Comparison of ENCODE assay signal across 13 cellular contexts in the genomic region with DNA sequence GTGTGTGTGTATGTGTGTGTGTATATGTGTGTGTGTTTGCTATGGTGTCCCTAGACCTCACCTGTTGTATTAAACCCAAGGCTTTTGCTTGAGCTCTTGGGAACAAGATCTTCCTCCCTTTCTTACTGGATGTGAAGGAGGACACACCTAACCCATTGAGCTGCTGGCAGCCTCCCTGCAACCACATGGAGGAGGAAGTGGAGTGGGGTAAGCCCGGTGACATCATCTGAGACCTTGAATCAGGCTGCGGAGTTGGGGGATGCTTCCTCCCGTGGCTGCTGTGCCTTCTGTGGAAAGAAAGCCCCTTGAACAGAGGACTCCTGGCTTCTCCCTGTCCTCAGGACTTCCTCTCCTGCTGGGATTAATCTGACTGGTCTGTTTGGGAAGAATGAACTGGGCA. TPM values are rescaled to one million over a fixed set of nuclear protein-coding genes. Genes with fewer than 3 reads are reported as not detected.
DNase-seq lines count a peak whose midpoint lies in the region; ATAC-seq and TF ChIP-seq lines count a peak whose summit lies in the region.
"Had no signal": no experiment of that assay in that cellular context is flagged by ENCODE, and none has a peak within 500 bp of the region (broad histone marks: within the 10 kb centered on the region; RNA-seq: fewer than 3 reads in every experiment).

No MANE protein-coding gene starts in this region.

- H2AFZ ChIP-seq in OCI-LY3 (ENCODE audit: low read depth, low read length) (no peak overlapping the region), GM23248 (no peak overlapping the region)

- H3K9me3 ChIP-seq in OCI-LY3 (ENCODE audit: insufficient read depth, low read length), result no peaks in the 10 kb centered on the region
- no peaks in the 10 kb centered on the region for H3K9me3 ChIP-seq in GM23248 (ENCODE audit: low read depth)
- H3K9me3 ChIP-seq: gastrocnemius medialis, prostate gland, spleen had no signal

- DNase-seq in Daoy (ENCODE audit: low read depth), result peak; percentile 13
- DNase-seq in GM13976 (ENCODE audit: low spot score), result peak; percentile 33
- no peak for DNase-seq in RKO (ENCODE audit: low spot score)
- DNase-seq in GM23248, result no peak
- DNase-seq: DMS79 treated with DMSO at 0.1 percent for 48 hours, gastrocnemius medialis, spleen had no signal

- no peaks in the 10 kb centered on the region for H3K79me2 ChIP-seq in OCI-LY3 (ENCODE audit: low read length)
- H3K79me2 ChIP-seq in GM23248 (ENCODE audit: insufficient read depth), result no peaks in the 10 kb centered on the region

- WGBS in GM23248 (ENCODE audit: low coverage in 1 of 2, low lambda C conversion rate in 2 of 2, missing lambda C conversion rate in 2 of 2), 2 experiments, result 65 to 69% methylated on average over 3 of the region's 3 CpGs

- no peak overlapping the region for H3K27ac ChIP-seq in OCI-LY3 (ENCODE audit: low read length)
- H3K27ac ChIP-seq in GM23248, result no peak overlapping the region
- H3K27ac ChIP-seq: gastrocnemius medialis, prostate gland, spleen had no signal

- H3K9me2 ChIP-seq in GM23248 (ENCODE audit: insufficient read depth), result no peaks in the 10 kb centered on the region

- no peak overlapping the region for H3K4me3 ChIP-seq in OCI-LY3 (ENCODE audit: low read length)
- no peak overlapping the region for H3K4me3 ChIP-seq in GM23248
- H3K4me3 ChIP-seq: gastrocnemius medialis, prostate gland, spleen had no signal

- H3K27me3 ChIP-seq in OCI-LY3 (ENCODE audit: low read depth, low read length) (no peaks in the 10 kb centered on the region), GM23248 (replicated peaks; ENCODE audit: insufficient read depth) (no peaks in the 10 kb centered on the region; the same call in 1 of the 2 replicates)

- H4K20me1 ChIP-seq in OCI-LY3 (ENCODE audit: insufficient read depth, low read length), result no peaks in the 10 kb centered on the region
- no peaks in the 10 kb centered on the region for H4K20me1 ChIP-seq in GM23248 (ENCODE audit: insufficient read depth)

- ATAC-seq in esophagus mucosa (peak; percentile 52), HG03135 (IDR thresholded peaks at IDR 0.05; ENCODE audit: unreplicated experiment) (no peak)
- ATAC-seq: gastrocnemius medialis had no signal

- peaks cover 5% of the 10 kb centered on the region; the same call in 1 of the 2 replicates for H3F3A ChIP-seq in GM23248 (ENCODE audit: insufficient read depth)

- peaks cover 10% of the 10 kb centered on the region for H3K4me1 ChIP-seq in OCI-LY3 (ENCODE audit: low read length)
- peaks cover 12% of the 10 kb centered on the region for H3K4me1 ChIP-seq in GM23248 (ENCODE audit: insufficient read depth)
- H3K4me1 ChIP-seq: gastrocnemius medialis, prostate gland, spleen had no signal

- in situ Hi-C loops in GM13976 (cut with MboI; ENCODE audit: low sequenced_read_pairs, unreplicated experiment), result loop anchor here (10.0 kb wide), 1 partner anchor 155 kb away; a partner anchor contains a TSS
- in situ Hi-C loops in GM23248 (cut with MboI), result loop anchor here (10.0 kb wide), 1 partner anchor 165 kb away; no protein-coding TSS in a partner anchor

- no peaks in the 10 kb centered on the region for H3K36me3 ChIP-seq in OCI-LY3 (replicated peaks; ENCODE audit: low read depth, low read length)
- H3K36me3 ChIP-seq in GM23248 (ENCODE audit: low read depth), result no peaks in the 10 kb centered on the region
- H3K36me3 ChIP-seq: gastrocnemius medialis, prostate gland, spleen had no signal

- TF ChIP-seq CTCF in GM13976 (IDR thresholded peaks at IDR 0.05; ENCODE audit: borderline replicate concordance, control extremely low read depth, extremely low read depth, insufficient read depth, missing control alignments) (no peak), OCI-LY3 (IDR thresholded peaks at IDR 0.05; ENCODE audit: low read depth, low read length) (no peak)

- H3K9ac ChIP-seq in OCI-LY3 (ENCODE audit: low read length), result no peak overlapping the region
- H3K9ac ChIP-seq in GM23248, result no peak overlapping the region

- peak overlapping the region; percentile 8; the same call in 1 of the 2 replicates for H3K4me2 ChIP-seq in OCI-LY3 (ENCODE audit: low read length)
- no peak overlapping the region for H3K4me2 ChIP-seq in GM23248 (ENCODE audit: unreplicated experiment)

RNA-seq across cellular contexts. Expression of a gene that starts 3.3 kb away (rescaled TPM):
- total RNA-seq in Daoy (2014; rRNA removed; shearing (Covaris generic)), result not detected in 2 replicates
- not detected for total RNA-seq in esophagus mucosa
- total RNA-seq in GM23248 (2014; rRNA removed; shearing (Covaris generic)), result not detected in 2 replicates
- polyA plus RNA-seq in GM23248 (2016; fragmentation: Nextera tagmentation; extraction: Ambion mirVana), result not detected in 2 replicates
- total RNA-seq: gastrocnemius medialis; natural killer cell treated with Interleukin-12 subunit alpha and Interleukin-12 subunit beta and Interleukin-15 and Interleukin-18, amount 100 ng/mL, for 72 hours; prostate gland; spleen had no signal
- polyA plus RNA-seq: CD14-positive monocyte, spleen had no signal

RNA-seq across cellular contexts. Expression of a gene that starts 9.9 kb away (rescaled TPM):
- total RNA-seq in Daoy (2014; rRNA removed; shearing (Covaris generic)), result not detected in 2 replicates
- total RNA-seq in esophagus mucosa, result not detected
- total RNA-seq in GM23248 (2014; rRNA removed; shearing (Covaris generic)), result not detected in 2 replicates
- polyA plus RNA-seq in GM23248 (2016; fragmentation: Nextera tagmentation; extraction: Ambion mirVana), result not detected in 2 replicates
- total RNA-seq: gastrocnemius medialis; natural killer cell treated with Interleukin-12 subunit alpha and Interleukin-12 subunit beta and Interleukin-15 and Interleukin-18, amount 100 ng/mL, for 72 hours; prostate gland; spleen had no signal
- polyA plus RNA-seq: CD14-positive monocyte, spleen had no signal

RNA-seq across cellular contexts. Expression of a gene that starts 28.1 kb away (rescaled TPM):
- total RNA-seq in Daoy (2014; rRNA removed; shearing (Covaris generic)), result 4.8 and 5.6 TPM in 2 replicates
- total RNA-seq in esophagus mucosa, result 4.0 TPM
- 8.1 and 9.9 TPM in 2 replicates for total RNA-seq in GM23248 (2014; rRNA removed; shearing (Covaris generic))
- polyA plus RNA-seq in GM23248 (2016; fragmentation: Nextera tagmentation; extraction: Ambion mirVana), result 5.4 and 5.9 TPM in 2 replicates

RNA-seq across cellular contexts. Expression of a gene that starts 41.5 kb away (rescaled TPM):
- not detected in 2 replicates for total RNA-seq in Daoy (2014; rRNA removed; shearing (Covaris generic))
- not detected for total RNA-seq in esophagus mucosa
- total RNA-seq in GM23248 (2014; rRNA removed; shearing (Covaris generic)), result not detected in 2 replicates
- polyA plus RNA-seq in GM23248 (2016; fragmentation: Nextera tagmentation; extraction: Ambion mirVana), result not detected in 2 replicates
- total RNA-seq: gastrocnemius medialis; natural killer cell treated with Interleukin-12 subunit alpha and Interleukin-12 subunit beta and Interleukin-15 and Interleukin-18, amount 100 ng/mL, for 72 hours; spleen had no signal
- polyA plus RNA-seq: CD14-positive monocyte, spleen had no signal

Comparison
In these comparisons a context has a peak if more than half of its experiments do, and no peak if none do; other contexts are left out.
1. DNase-seq: peak in Daoy (single experiment) and GM13976 (single experiment); none in RKO (single experiment) and GM23248 (single experiment).